1 cellular context compared by ENCODE assay signal in the genomic region with DNA sequence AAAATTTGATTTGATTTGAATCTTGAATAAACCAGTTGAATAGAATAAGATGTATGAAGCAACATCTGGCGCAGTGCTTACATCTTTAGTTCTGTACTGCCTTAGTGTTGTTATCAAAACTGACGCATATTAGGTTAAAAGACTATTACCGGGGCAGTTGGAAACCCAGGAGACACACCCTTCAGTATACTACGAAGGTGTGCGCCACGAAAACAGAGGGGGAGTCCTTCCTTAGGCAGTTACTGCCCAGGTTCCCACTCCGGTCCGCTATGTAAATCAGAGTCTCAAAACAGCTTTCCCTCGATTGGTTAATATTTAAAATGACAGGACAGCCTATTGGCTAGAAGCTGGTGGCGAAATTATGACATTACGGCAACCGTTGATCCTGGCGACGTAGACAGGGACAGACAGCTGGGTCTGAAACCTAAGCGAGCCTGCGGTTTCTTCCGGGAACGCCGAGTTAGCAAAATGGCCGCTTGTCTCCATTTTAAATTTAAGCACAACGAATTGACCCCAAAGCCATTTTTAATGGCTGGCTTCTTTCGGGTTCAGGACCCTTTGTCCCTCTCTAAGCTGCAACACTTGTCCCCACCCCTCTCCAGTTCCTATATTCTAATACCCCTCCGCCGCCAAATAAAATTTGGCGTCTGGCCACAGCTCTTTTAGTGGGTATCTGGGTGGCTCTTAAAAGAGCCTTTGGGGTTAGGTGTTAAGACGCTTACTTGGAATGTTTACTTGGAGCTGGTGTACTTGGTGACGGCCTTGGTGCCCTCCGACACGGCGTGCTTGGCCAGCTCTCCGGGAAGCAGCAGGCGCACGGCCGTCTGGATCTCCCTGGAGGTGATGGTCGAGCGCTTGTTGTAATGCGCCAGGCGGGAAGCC.
TF ChIP-seq lines count a peak whose summit lies in the region.

No MANE protein-coding gene starts in this region.

TF ChIP-seq in K562, 482 proteins besides CTCF, POLR2A, EP300 and RAD21 (continued from another document and continues in another):
- TF ChIP-seq, protein P1, sequence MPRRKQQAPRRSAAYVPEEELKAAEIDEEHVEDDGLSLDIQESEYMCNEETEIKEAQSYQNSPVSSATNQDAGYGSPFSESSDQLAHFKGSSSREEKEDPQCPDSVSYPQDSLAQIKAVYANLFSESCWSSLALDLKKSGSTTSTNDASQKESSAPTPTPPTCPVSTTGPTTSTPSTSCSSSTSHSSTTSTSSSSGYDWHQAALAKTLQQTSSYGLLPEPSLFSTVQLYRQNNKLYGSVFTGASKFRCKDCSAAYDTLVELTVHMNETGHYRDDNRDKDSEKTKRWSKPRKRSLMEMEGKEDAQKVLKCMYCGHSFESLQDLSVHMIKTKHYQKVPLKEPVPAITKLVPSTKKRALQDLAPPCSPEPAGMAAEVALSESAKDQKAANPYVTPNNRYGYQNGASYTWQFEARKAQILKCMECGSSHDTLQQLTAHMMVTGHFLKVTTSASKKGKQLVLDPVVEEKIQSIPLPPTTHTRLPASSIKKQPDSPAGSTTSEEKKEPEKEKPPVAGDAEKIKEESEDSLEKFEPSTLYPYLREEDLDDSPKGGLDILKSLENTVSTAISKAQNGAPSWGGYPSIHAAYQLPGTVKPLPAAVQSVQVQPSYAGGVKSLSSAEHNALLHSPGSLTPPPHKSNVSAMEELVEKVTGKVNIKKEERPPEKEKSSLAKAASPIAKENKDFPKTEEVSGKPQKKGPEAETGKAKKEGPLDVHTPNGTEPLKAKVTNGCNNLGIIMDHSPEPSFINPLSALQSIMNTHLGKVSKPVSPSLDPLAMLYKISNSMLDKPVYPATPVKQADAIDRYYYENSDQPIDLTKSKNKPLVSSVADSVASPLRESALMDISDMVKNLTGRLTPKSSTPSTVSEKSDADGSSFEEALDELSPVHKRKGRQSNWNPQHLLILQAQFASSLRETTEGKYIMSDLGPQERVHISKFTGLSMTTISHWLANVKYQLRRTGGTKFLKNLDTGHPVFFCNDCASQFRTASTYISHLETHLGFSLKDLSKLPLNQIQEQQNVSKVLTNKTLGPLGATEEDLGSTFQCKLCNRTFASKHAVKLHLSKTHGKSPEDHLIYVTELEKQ (CRISPR knock-in tag; IDR thresholded peaks at IDR 0.05) = no peak
- TF ChIP-seq ZKSCAN8 (CRISPR knock-in tag; IDR thresholded peaks at IDR 0.05) (no peak; the same call in 1 of the 2 replicates), POLR2AphosphoS5 (IDR thresholded peaks at IDR 0.05; ENCODE audit: control insufficient read depth, insufficient read depth, low read depth, low read length) (peak; percentile 92), ADNP (tag; IDR thresholded peaks at IDR 0.05) (no peak; the same call in 1 of the 2 replicates), CBFA2T2 (conservative IDR thresholded peaks at IDR 0.05) (no peak), KDM4B (IDR thresholded peaks at IDR 0.05; ENCODE audit: borderline replicate concordance in 2 of 2, low read depth in 1 of 2) (peak in 1 of 2 experiments; percentile 92; a peak in 2 of 4 replicates), ERF (CRISPR knock-in tag; IDR thresholded peaks at IDR 0.05) (peak; percentile 97), FOXM1 (IDR thresholded peaks at IDR 0.05; ENCODE audit: low read depth) (peak; percentile 100), FOXM1 (CRISPR knock-in tag; IDR thresholded peaks at IDR 0.05; ENCODE audit: low read depth) (peak; percentile 83), PHTF2 (CRISPR knock-in tag; IDR thresholded peaks at IDR 0.05) (peak; percentile 89; the same call in 1 of the 2 replicates), TCFL5 (CRISPR knock-in tag; conservative IDR thresholded peaks at IDR 0.05) (0 out of 2 replicates have a peak, but pooled peaks have one; percentile 29), SAFB (IDR thresholded peaks at IDR 0.05; ENCODE audit: borderline replicate concordance, low read depth, low read length) (no peak), HSF4 (CRISPR knock-in tag; IDR thresholded peaks at IDR 0.05; ENCODE audit: borderline replicate concordance) (no peak), GATA2 (CRISPR knock-in tag; IDR thresholded peaks at IDR 0.05) (no peak), SIRT6 (IDR thresholded peaks at IDR 0.05; ENCODE audit: low read depth, low read length) (peak; percentile 99), ETV5 (CRISPR knock-in tag; IDR thresholded peaks at IDR 0.05; ENCODE audit: low read depth) (peak; percentile 36; the same call in 1 of the 2 replicates), ZBTB8A (IDR thresholded peaks at IDR 0.05; ENCODE audit: partially characterized antibody) (no peak), MTA1 (IDR thresholded peaks at IDR 0.05; ENCODE audit: borderline replicate concordance) (peak; percentile 73; the same call in 1 of the 2 replicates), NUFIP1 (IDR thresholded peaks at IDR 0.05; ENCODE audit: partially characterized antibody) (no peak), KAT7 (CRISPR knock-in tag; IDR thresholded peaks at IDR 0.05; ENCODE audit: borderline replicate concordance) (peak; percentile 98), CHD4 (IDR thresholded peaks at IDR 0.05; ENCODE audit: insufficient read depth, insufficient replicate concordance, low read depth, low read length, poor library complexity, severe bottlenecking) (no peak), TFAM (CRISPR knock-in tag; conservative IDR thresholded peaks at IDR 0.05) (no peak), SMAD4 (CRISPR knock-in tag; conservative IDR thresholded peaks at IDR 0.05) (no peak; the same call in none of the 2 replicates), CEBPB (tag; IDR thresholded peaks at IDR 0.05) (peak; percentile 93), NBN (IDR thresholded peaks at IDR 0.05; ENCODE audit: low read depth) (peak; percentile 83; the same call in 1 of the 2 replicates), HEY1 (CRISPR knock-in tag; IDR thresholded peaks at IDR 0.05; ENCODE audit: borderline replicate concordance) (peak; percentile 15; the same call in 1 of the 2 replicates), ILK (tag; IDR thresholded peaks at IDR 0.05; ENCODE audit: borderline replicate concordance, low read depth) (no peak), KAT8 (IDR thresholded peaks at IDR 0.05; ENCODE audit: low read depth) (peak; percentile 93), CBFA2T3 (IDR thresholded peaks at IDR 0.05) (no peak; the same call in 1 of the 2 replicates), ZBED1 (IDR thresholded peaks at IDR 0.05) (peak; percentile 74), MEIS2 (IDR thresholded peaks at IDR 0.05; ENCODE audit: partially characterized antibody) (peak; percentile 66), CREB1 (IDR thresholded peaks at IDR 0.05) (peak; percentile 81), CREB1 (CRISPR knock-in tag; IDR thresholded peaks at IDR 0.05) (peak; percentile 66; the same call in 1 of the 2 replicates), ZNF175 (CRISPR knock-in tag; IDR thresholded peaks at IDR 0.05; ENCODE audit: low read depth) (peak; percentile 16), HDGF (IDR thresholded peaks at IDR 0.05) (no peak), TAF1 (IDR thresholded peaks at IDR 0.05; ENCODE audit: control insufficient read depth, extremely low read depth, insufficient read depth, low read length, severe bottlenecking) (peak; percentile 68), ZBTB17 (CRISPR knock-in tag; IDR thresholded peaks at IDR 0.05) (peak; percentile 86), STAG1 (CRISPR knock-in tag; IDR thresholded peaks at IDR 0.05; ENCODE audit: borderline replicate concordance) (no peak), IFI16 (CRISPR knock-in tag; IDR thresholded peaks at IDR 0.05) (no peak), JUND (IDR thresholded peaks at IDR 0.05; ENCODE audit: borderline replicate concordance, low read depth, low read length) (peak; percentile 81), JUND (tag; IDR thresholded peaks at IDR 0.05; ENCODE audit: borderline replicate concordance, low read depth, low read length) (no peak; the same call in 2 of the 3 replicates)
- TF ChIP-seq, protein P2, sequence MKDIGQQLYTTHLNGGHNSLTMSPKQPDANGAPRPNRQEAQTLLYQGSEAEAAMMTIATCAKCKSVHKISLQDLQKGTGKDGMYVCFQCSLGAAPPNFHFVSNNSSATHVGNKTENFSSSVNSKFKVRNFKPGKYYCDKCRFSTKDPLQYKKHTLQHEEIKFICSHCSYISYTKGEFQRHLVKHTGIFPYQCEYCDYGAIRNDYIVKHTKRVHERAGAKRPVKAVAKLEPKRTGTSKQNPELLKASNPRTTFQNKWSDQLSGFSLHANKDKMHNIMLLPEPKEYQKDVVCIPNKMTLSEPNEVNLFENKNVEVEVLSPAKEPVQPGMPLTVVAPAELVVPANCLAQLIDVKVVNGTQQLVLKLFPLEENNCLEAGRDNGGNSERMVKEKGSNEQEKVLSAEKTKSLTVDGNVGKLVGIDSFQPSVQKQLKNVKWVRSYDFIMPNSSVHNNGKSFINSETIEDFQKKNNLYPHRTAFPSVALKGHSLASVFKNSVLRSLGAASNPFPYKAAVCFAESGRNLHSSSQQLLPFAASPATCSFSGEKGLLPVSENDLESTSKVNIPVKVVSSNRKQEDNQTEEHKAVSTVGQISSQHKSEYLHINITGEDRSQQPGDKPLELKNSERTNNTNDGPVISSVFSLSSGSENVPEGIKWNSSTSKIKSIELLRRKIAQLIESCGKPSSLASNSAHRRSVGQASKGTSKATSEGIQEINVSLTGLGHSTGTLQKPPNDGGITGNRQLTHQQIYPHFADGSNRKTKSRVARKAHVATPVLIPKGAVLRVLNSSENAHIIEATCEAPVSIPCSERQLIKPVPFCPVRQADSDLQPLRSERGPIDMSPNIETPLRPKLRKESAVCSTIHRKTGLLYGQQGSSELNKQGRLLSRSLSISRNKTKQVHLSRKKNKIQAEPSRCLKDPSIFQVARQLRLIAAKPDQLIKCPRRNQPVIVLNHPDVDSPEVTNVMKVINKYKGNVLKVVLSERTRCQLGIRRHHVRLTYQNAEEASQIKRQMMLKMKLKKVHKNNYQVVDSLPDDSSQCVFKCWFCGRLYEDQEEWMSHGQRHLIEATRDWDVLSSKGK (CRISPR knock-in tag; IDR thresholded peaks at IDR 0.05) = no peak
- TF ChIP-seq, protein P3, sequence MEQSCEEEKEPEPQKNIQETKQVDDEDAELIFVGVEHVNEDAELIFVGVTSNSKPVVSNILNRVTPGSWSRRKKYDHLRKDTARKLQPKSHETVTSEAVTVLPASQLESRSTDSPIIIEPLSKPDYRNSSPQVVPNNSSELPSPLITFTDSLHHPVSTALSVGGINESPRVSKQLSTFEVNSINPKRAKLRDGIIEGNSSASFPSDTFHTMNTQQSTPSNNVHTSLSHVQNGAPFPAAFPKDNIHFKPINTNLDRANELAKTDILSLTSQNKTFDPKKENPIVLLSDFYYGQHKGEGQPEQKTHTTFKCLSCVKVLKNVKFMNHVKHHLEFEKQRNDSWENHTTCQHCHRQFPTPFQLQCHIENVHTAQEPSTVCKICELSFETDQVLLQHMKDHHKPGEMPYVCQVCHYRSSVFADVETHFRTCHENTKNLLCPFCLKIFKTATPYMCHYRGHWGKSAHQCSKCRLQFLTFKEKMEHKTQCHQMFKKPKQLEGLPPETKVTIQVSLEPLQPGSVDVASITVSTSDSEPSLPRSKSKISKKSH (CRISPR knock-in tag; IDR thresholded peaks at IDR 0.05) = no peak
- TF ChIP-seq, protein P4, sequence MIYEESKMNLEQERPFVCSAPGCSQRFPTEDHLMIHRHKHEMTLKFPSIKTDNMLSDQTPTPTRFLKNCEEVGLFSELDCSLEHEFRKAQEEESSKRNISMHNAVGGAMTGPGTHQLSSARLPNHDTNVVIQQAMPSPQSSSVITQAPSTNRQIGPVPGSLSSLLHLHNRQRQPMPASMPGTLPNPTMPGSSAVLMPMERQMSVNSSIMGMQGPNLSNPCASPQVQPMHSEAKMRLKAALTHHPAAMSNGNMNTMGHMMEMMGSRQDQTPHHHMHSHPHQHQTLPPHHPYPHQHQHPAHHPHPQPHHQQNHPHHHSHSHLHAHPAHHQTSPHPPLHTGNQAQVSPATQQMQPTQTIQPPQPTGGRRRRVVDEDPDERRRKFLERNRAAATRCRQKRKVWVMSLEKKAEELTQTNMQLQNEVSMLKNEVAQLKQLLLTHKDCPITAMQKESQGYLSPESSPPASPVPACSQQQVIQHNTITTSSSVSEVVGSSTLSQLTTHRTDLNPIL (CRISPR knock-in tag; IDR thresholded peaks at IDR 0.05) = no peak
- TF ChIP-seq, protein P5, sequence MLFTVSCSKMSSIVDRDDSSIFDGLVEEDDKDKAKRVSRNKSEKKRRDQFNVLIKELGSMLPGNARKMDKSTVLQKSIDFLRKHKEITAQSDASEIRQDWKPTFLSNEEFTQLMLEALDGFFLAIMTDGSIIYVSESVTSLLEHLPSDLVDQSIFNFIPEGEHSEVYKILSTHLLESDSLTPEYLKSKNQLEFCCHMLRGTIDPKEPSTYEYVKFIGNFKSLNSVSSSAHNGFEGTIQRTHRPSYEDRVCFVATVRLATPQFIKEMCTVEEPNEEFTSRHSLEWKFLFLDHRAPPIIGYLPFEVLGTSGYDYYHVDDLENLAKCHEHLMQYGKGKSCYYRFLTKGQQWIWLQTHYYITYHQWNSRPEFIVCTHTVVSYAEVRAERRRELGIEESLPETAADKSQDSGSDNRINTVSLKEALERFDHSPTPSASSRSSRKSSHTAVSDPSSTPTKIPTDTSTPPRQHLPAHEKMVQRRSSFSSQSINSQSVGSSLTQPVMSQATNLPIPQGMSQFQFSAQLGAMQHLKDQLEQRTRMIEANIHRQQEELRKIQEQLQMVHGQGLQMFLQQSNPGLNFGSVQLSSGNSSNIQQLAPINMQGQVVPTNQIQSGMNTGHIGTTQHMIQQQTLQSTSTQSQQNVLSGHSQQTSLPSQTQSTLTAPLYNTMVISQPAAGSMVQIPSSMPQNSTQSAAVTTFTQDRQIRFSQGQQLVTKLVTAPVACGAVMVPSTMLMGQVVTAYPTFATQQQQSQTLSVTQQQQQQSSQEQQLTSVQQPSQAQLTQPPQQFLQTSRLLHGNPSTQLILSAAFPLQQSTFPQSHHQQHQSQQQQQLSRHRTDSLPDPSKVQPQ (CRISPR knock-in tag; IDR thresholded peaks at IDR 0.05; ENCODE audit: borderline replicate concordance) = 0 out of 2 replicates have a peak, but pooled peaks have one; percentile 18
- TF ChIP-seq, protein P6, sequence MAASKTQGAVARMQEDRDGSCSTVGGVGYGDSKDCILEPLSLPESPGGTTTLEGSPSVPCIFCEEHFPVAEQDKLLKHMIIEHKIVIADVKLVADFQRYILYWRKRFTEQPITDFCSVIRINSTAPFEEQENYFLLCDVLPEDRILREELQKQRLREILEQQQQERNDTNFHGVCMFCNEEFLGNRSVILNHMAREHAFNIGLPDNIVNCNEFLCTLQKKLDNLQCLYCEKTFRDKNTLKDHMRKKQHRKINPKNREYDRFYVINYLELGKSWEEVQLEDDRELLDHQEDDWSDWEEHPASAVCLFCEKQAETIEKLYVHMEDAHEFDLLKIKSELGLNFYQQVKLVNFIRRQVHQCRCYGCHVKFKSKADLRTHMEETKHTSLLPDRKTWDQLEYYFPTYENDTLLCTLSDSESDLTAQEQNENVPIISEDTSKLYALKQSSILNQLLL (CRISPR knock-in tag; IDR thresholded peaks at IDR 0.05; ENCODE audit: borderline replicate concordance) = no peak
- TF ChIP-seq, protein P7, sequence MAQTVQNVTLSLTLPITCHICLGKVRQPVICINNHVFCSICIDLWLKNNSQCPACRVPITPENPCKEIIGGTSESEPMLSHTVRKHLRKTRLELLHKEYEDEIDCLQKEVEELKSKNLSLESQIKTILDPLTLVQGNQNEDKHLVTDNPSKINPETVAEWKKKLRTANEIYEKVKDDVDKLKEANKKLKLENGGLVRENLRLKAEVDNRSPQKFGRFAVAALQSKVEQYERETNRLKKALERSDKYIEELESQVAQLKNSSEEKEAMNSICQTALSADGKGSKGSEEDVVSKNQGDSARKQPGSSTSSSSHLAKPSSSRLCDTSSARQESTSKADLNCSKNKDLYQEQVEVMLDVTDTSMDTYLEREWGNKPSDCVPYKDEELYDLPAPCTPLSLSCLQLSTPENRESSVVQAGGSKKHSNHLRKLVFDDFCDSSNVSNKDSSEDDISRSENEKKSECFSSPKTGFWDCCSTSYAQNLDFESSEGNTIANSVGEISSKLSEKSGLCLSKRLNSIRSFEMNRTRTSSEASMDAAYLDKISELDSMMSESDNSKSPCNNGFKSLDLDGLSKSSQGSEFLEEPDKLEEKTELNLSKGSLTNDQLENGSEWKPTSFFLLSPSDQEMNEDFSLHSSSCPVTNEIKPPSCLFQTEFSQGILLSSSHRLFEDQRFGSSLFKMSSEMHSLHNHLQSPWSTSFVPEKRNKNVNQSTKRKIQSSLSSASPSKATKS (CRISPR knock-in tag; IDR thresholded peaks at IDR 0.05) = 0 out of 2 replicates have a peak, but pooled peaks have one; percentile 18
